In the genomic region with DNA sequence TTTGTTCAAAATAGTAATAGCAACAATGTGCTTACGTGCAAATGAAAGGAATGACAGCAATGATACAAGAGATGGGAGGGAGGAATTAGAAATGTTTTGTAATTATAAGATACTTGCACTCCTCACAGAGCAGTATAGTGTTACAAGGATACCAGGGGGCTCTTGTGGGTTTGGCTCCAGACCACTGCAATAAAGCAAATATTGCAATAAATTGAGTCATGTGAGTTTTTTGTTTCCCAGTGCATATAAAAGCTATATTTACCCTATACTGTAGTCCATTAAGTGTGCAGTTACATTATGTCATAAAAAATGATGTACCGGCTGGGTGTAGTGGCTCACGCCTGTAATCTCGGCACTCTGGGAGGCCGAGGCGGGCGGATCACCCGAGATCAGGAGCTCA, we compare ENCODE assay signal across 23 cellular contexts.
DNase-seq lines count a peak whose midpoint lies in the region; TF ChIP-seq lines count a peak whose summit lies in the region.
"Had no signal": no experiment of that assay in that cellular context is flagged by ENCODE, and none has a peak within 500 bp of the region (broad histone marks: within the 10 kb centered on the region; RNA-seq: fewer than 3 reads in every experiment).

No MANE protein-coding gene starts in this region.

- no peak overlapping the region for H3K23ac ChIP-seq in trophoblast cell (ENCODE audit: low read length)

- peak overlapping the region; percentile 31 for H2BK5ac ChIP-seq in trophoblast cell (ENCODE audit: low read depth, low read length, poor library complexity)

- H4K91ac ChIP-seq in trophoblast cell (ENCODE audit: low read depth, low read length), result no peak overlapping the region

- POLR2A ChIA-PET in HEK293T (lab: Yijun Ruan, JAX), result no interaction called here

- H2BK120ac ChIP-seq in trophoblast cell (ENCODE audit: insufficient read depth, low read length, poor library complexity), result no peak overlapping the region

- H3K18ac ChIP-seq in trophoblast cell (ENCODE audit: low read length), result no peak overlapping the region

- H3K4me3 ChIP-seq in trophoblast cell (ENCODE audit: low read depth, low read length), result no peak overlapping the region
- H3K4me3 ChIP-seq: A549; BLaER1 treated with 17β-estradiol and CSF1 and Interleukin-3, amounts not matched to agents 10 nM and 100 nM; GM12878; GM23248 had no signal

- CTCF ChIA-PET in HEK293T (lab: Yijun Ruan, JAX), result no interaction called here

- no peaks in the 10 kb centered on the region for H3K79me2 ChIP-seq in trophoblast cell (ENCODE audit: control insufficient read depth, insufficient read depth, low read length, poor library complexity)

- H3K4me1 ChIP-seq in trophoblast cell (ENCODE audit: control insufficient read depth in 1 of 2, insufficient read depth in 2 of 2, low read length in 2 of 2), result no peaks in the 10 kb centered on the region
- H3K4me1 ChIP-seq: BE2C had no signal

- H3K27me3 ChIP-seq in trophoblast cell (ENCODE audit: insufficient read depth, low read length), result no peaks in the 10 kb centered on the region
- H3K27me3 ChIP-seq: BE2C; BLaER1 treated with 17β-estradiol and CSF1 and Interleukin-3, amounts not matched to agents 10 nM and 100 nM had no signal

- H2AK5ac ChIP-seq in trophoblast cell (ENCODE audit: low read length), result peak overlapping the region; percentile 79

- peaks cover 2% of the 10 kb centered on the region for H3K79me1 ChIP-seq in trophoblast cell (ENCODE audit: low read length)

- no peak overlapping the region for H3K27ac ChIP-seq in trophoblast cell (ENCODE audit: low read depth, low read length)
- H3K27ac ChIP-seq: BLaER1 treated with 17β-estradiol and CSF1 and Interleukin-3, amounts not matched to agents 10 nM and 100 nM; GM23248 had no signal

- no peak overlapping the region for H2AFZ ChIP-seq in trophoblast cell (ENCODE audit: insufficient read depth, low read length, poor library complexity)
- H2AFZ ChIP-seq: GM23248 had no signal

- H3K14ac ChIP-seq in trophoblast cell (ENCODE audit: low read length), result no peak overlapping the region

- no peak overlapping the region for H4K12ac ChIP-seq in trophoblast cell (ENCODE audit: low read depth, low read length)

- H3K4me2 ChIP-seq in trophoblast cell (ENCODE audit: low read length), result no peak overlapping the region
- H3K4me2 ChIP-seq: A549; BLaER1 treated with 17β-estradiol and CSF1 and Interleukin-3, amounts not matched to agents 10 nM and 100 nM had no signal

- WGBS in trophoblast cell (ENCODE audit: extremely low coverage, insufficient coverage, insufficient read length), result no CpG with 5 or more reads among the region's 8 CpGs

- H2BK12ac ChIP-seq in trophoblast cell (ENCODE audit: low read length), result peak overlapping the region; percentile 49

- H3K9ac ChIP-seq in trophoblast cell (ENCODE audit: low read length), result no peak overlapping the region
- H3K9ac ChIP-seq: BLaER1 treated with 17β-estradiol and CSF1 and Interleukin-3, amounts not matched to agents 10 nM and 100 nM; GM23248 had no signal

- DNase-seq in NCI-H2171 treated with DMSO at 0.1 percent for 48 hours (lab: John Stamatoyannopoulos, UW) (peak; percentile 16), NCI-H2171 (lab: John Stamatoyannopoulos, UW) (no peak), HEK293T (ENCODE audit: extremely low spot score) (no peak), NCI-H748 (lab: John Stamatoyannopoulos, UW; ENCODE audit: unreplicated experiment) (peak; percentile 78), trophoblast cell (no peak), NCI-H446 (lab: John Stamatoyannopoulos, UW) (no peak), NCI-H1092 (lab: John Stamatoyannopoulos, UW) (no peak)
- DNase-seq: 8988T; ACHN; AML-193; BE2C; CD4-positive, alpha-beta T cell; DMS 273 treated with DMSO at 0.1 percent for 48 hours; DMS79; EL; GDM1; GM23248; H7; HCEC 1CT; HFFc6 had no signal

- no peak overlapping the region for H3K4ac ChIP-seq in trophoblast cell (ENCODE audit: low read depth, low read length)

- H3K36me3 ChIP-seq in trophoblast cell (ENCODE audit: control insufficient read depth in 1 of 2, insufficient read depth in 2 of 2, low read length in 2 of 2), result no peaks in the 10 kb centered on the region
- H3K36me3 ChIP-seq: BE2C; BLaER1 treated with 17β-estradiol and CSF1 and Interleukin-3, amounts not matched to agents 10 nM and 100 nM had no signal

- H3K9me3 ChIP-seq in trophoblast cell (ENCODE audit: insufficient read depth, low read depth, low read length), result no peaks in the 10 kb centered on the region
- H3K9me3 ChIP-seq: A549; BE2C; BLaER1 treated with 17β-estradiol and CSF1 and Interleukin-3, amounts not matched to agents 10 nM and 100 nM had no signal

- no peak overlapping the region for H4K8ac ChIP-seq in trophoblast cell (ENCODE audit: low read depth, low read length)

TF ChIP-seq in HEK293T, 16 proteins besides CTCF, POLR2A, EP300 and RAD21:
- TF ChIP-seq, protein P1, sequence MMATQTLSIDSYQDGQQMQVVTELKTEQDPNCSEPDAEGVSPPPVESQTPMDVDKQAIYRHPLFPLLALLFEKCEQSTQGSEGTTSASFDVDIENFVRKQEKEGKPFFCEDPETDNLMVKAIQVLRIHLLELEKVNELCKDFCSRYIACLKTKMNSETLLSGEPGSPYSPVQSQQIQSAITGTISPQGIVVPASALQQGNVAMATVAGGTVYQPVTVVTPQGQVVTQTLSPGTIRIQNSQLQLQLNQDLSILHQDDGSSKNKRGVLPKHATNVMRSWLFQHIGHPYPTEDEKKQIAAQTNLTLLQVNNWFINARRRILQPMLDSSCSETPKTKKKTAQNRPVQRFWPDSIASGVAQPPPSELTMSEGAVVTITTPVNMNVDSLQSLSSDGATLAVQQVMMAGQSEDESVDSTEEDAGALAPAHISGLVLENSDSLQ (IDR thresholded peaks at IDR 0.05), result 0 out of 2 replicates have a peak, but pooled peaks have one; percentile 19
- TF ChIP-seq L3MBTL2 (conservative IDR thresholded peaks at IDR 0.05), result no peak
- TF ChIP-seq SP1 (IDR thresholded peaks at IDR 0.05), result no peak
- no peak for TF ChIP-seq CTBP1 (IDR thresholded peaks at IDR 0.05; ENCODE audit: borderline replicate concordance)

Comparison
In these comparisons a context has a peak if more than half of its experiments do, and no peak if none do; other contexts are left out.
1. DNase-seq: peak in NCI-H2171 treated with DMSO at 0.1 percent for 48 hours (single experiment) and NCI-H748 (single experiment); none in NCI-H2171 (single experiment), HEK293T (single experiment), trophoblast cell (0 of 2), NCI-H446 (0 of 2) and NCI-H1092 (single experiment).